In genomic region chr6:141267420-141267819, GRCh38 we compare ENCODE assay signal across 21 cellular contexts.
A peak's percentile ranks its signal among the peaks of the same experiment; 100 is the strongest.
DNase-seq lines count a peak whose midpoint lies in the region; ATAC-seq, FAIRE-seq and TF ChIP-seq lines count a peak whose summit lies in the region.
"Had no signal": no experiment of that assay in that cellular context is flagged by ENCODE, and none has a peak within 500 bp of the region (broad histone marks: within the 10 kb centered on the region; RNA-seq: fewer than 3 reads in every experiment).

No MANE protein-coding gene starts in this region.

- 18% methylated on average over 6 of the region's 6 CpGs for WGBS in HepG2 (ENCODE audit: low lambda C conversion rate)
- 96% methylated on average over 6 of the region's 6 CpGs for whole genome bisulfite sequencing in right lobe of liver (ENCODE audit: insufficient coverage, low coverage, low lambda C conversion rate, missing lambda C conversion rate)
- WGBS in H1 (ENCODE audit: extremely low coverage in 1 of 2, insufficient coverage in 1 of 2, insufficient read length in 1 of 2, insufficient replicate concordance in 2 of 2, low coverage in 1 of 2, low lambda C conversion rate in 2 of 2, missing lambda C conversion rate in 1 of 2), 2 experiments = 93% methylated on average over 6 of the region's 6 CpGs; no CpG with 5 or more reads in 1 of the 2 experiments

- no peak overlapping the region for H3K4me3 ChIP-seq in HepG2 (replicated peaks in 1 of 3; ENCODE audit: insufficient read depth in 1 of 3, low read depth in 2 of 3, low read length in 3 of 3)
- no peak overlapping the region for H3K4me3 ChIP-seq in right lobe of liver
- H3K4me3 ChIP-seq in H1 (ENCODE audit: extremely low read depth in 1 of 4, insufficient read depth in 2 of 4, low read depth in 3 of 4, low read length in 4 of 4) = no peak overlapping the region
- H3K4me3 ChIP-seq: Peyer's patch, SJSA1 had no signal

- no TSS peak for BruUV-seq in HepG2 (replicated peaks; lab: Mats Ljungman, UMichigan)

- no peak for ATAC-seq in HepG2
- no peak for ATAC-seq in right lobe of liver
- ATAC-seq in stimulated activated effector memory CD8-positive, alpha-beta T cell treated with anti-CD3 and anti-CD28 coated beads, Interleukin-12 subunit alpha, Interleukin-12 subunit beta, amount 100 ng/mL, for 72 hours = peak; percentile 45
- no peak for ATAC-seq in GM21737 (IDR thresholded peaks at IDR 0.05; ENCODE audit: unreplicated experiment)

- CTCF ChIA-PET in HepG2 (lab: Yijun Ruan, JAX; ENCODE audit: low intra/inter-chr PET ratio, low total read pairs) (no interaction called here), H1 (lab: Charles Lee; ENCODE audit: partially characterized antibody) (no interaction called here)

- H2BK12ac ChIP-seq in H1 (ENCODE audit: low read depth, low read length) = no peak overlapping the region

- no peaks in the 10 kb centered on the region for H3K36me3 ChIP-seq in HepG2 (replicated peaks in 1 of 2; ENCODE audit: control insufficient read depth in 1 of 2, insufficient read depth in 2 of 2, low read length in 2 of 2)
- H3K36me3 ChIP-seq in right lobe of liver = no peaks in the 10 kb centered on the region
- H3K36me3 ChIP-seq in H1 (ENCODE audit: control insufficient read depth in 2 of 4, insufficient read depth in 4 of 4, low read length in 3 of 4) = no peaks in the 10 kb centered on the region
- H3K36me3 ChIP-seq: Peyer's patch, SJSA1 had no signal

- H3K4me1 ChIP-seq in HepG2 (ENCODE audit: insufficient read depth, low read length) (no peaks in the 10 kb centered on the region), right lobe of liver (peaks cover 0 to 5% (median 0%) of the 10 kb centered on the region in 4 donors), H1 (replicated peaks in 1 of 4; ENCODE audit: control insufficient read depth in 3 of 4, insufficient read depth in 4 of 4, low read length in 3 of 4) (peaks cover 0 to 4% (median 1%) of the 10 kb centered on the region in 4 experiments; a peak in 1 of 7 replicates)
- H3K4me1 ChIP-seq: Peyer's patch had no signal

- no peak overlapping the region for H3K4me2 ChIP-seq in HepG2 (ENCODE audit: low read depth, low read length)
- H3K4me2 ChIP-seq in H1 (ENCODE audit: insufficient read depth in 1 of 2, low read depth in 2 of 2, low read length in 2 of 2) = no peak overlapping the region

- H2BK5ac ChIP-seq in H1 (ENCODE audit: low read depth, low read length) = no peak overlapping the region

- H2AK5ac ChIP-seq in H1 (ENCODE audit: low read depth, low read length) = no peak overlapping the region

- H3K23me2 ChIP-seq in H1 (ENCODE audit: low read depth, low read length) = no peaks in the 10 kb centered on the region

- TF ChIP-seq CTCF in HepG2 (CRISPR knock-in tag; IDR thresholded peaks at IDR 0.05) (no peak), right lobe of liver (IDR thresholded peaks at IDR 0.05) (no peak), H1 (IDR thresholded peaks at IDR 0.05; ENCODE audit: control extremely low read depth in 1 of 3, insufficient read depth in 1 of 3, low read depth in 1 of 3, low read length in 3 of 3) (no peak)

- H4K91ac ChIP-seq in H1 (replicated peaks; ENCODE audit: insufficient read length, low read length) = no peak overlapping the region

- in situ Hi-C loops in HepG2 (cut with HindIII; ENCODE audit: extremely low pct_ligation_motif_present, low pct_unique_long_range_greater_than_20kb) = no loop called here

- no peaks in the 10 kb centered on the region for H3K4me1 Mint-ChIP-seq in stimulated activated effector memory CD8-positive, alpha-beta T cell treated with anti-CD3 and anti-CD28 coated beads, Interleukin-12 subunit alpha, Interleukin-12 subunit beta, amount 100 ng/mL, for 72 hours
- H3K4me1 Mint-ChIP-seq: IgD-negative memory B cell had no signal

- H4K20me1 ChIP-seq in HepG2 (ENCODE audit: insufficient read depth, low read length) (no peaks in the 10 kb centered on the region), H1 (replicated peaks in 1 of 2; ENCODE audit: control insufficient read depth in 1 of 2, insufficient read depth in 2 of 2, low read length in 2 of 2) (no peaks in the 10 kb centered on the region)

- POLR2A ChIA-PET in HepG2 (lab: Yijun Ruan, JAX) (no interaction called here), H1 (lab: Charles Lee; ENCODE audit: partially characterized antibody) (no interaction called here)

- no peaks in the 10 kb centered on the region for H3K79me2 ChIP-seq in HepG2 (ENCODE audit: insufficient read depth, low read length)
- H3K79me2 ChIP-seq in H1 (ENCODE audit: control insufficient read depth in 1 of 2, insufficient read depth in 2 of 2, low read length in 2 of 2) = no peaks in the 10 kb centered on the region

- TF ChIP-seq RAD21 in HepG2 (CRISPR knock-in tag; IDR thresholded peaks at IDR 0.05) (no peak), H1 (IDR thresholded peaks at IDR 0.05 in 1 of 2, conservative IDR thresholded peaks at IDR 0.05 in 1 of 2; ENCODE audit: low read depth in 2 of 2, low read length in 2 of 2) (no peak)

- H3K9me3 ChIP-seq in HepG2 (ENCODE audit: low read length) (no peaks in the 10 kb centered on the region), right lobe of liver (no peaks in the 10 kb centered on the region), H1 (ENCODE audit: insufficient read depth in 2 of 2, low read depth in 1 of 2, low read length in 1 of 2) (no peaks in the 10 kb centered on the region)
- H3K9me3 ChIP-seq: Peyer's patch, SJSA1 had no signal

- no peak overlapping the region for H2BK120ac ChIP-seq in H1 (replicated peaks; ENCODE audit: low read depth, low read length)

- H3K4me3 Mint-ChIP-seq in stimulated activated effector memory CD8-positive, alpha-beta T cell treated with anti-CD3 and anti-CD28 coated beads, Interleukin-12 subunit alpha, Interleukin-12 subunit beta, amount 100 ng/mL, for 72 hours = no peak overlapping the region
- H3K4me3 Mint-ChIP-seq: IgD-negative memory B cell had no signal

- H2BK20ac ChIP-seq in H1 (ENCODE audit: low read length) = peak overlapping the region; percentile 64; the same call in 1 of the 2 replicates

- H2AFZ ChIP-seq in HepG2 (ENCODE audit: low read length) (peak overlapping the region; percentile 46), H1 (ENCODE audit: low read length) (no peak overlapping the region)

- no peak overlapping the region for H3K18ac ChIP-seq in H1 (ENCODE audit: extremely low read depth, low read length)

- H3K9ac ChIP-seq in HepG2 (ENCODE audit: insufficient read depth, low read depth, low read length) = no peak overlapping the region
- no peak overlapping the region for H3K9ac ChIP-seq in H1 (replicated peaks in 1 of 4; ENCODE audit: extremely low read depth in 1 of 4, low read depth in 3 of 4, low read length in 3 of 4)

- H3K9me3 Mint-ChIP-seq in stimulated activated effector memory CD8-positive, alpha-beta T cell treated with anti-CD3 and anti-CD28 coated beads, Interleukin-12 subunit alpha, Interleukin-12 subunit beta, amount 100 ng/mL, for 72 hours = no peaks in the 10 kb centered on the region
- H3K9me3 Mint-ChIP-seq: IgD-negative memory B cell had no signal

- H4K5ac ChIP-seq in H1 (ENCODE audit: insufficient read length, low read depth, low read length) = no peak overlapping the region

- TF ChIP-seq POLR2A in HepG2 (IDR thresholded peaks at IDR 0.05; ENCODE audit: insufficient read depth in 1 of 2, low read depth in 2 of 2, low read length in 2 of 2) = no peak
- TF ChIP-seq POLR2A in right lobe of liver (IDR thresholded peaks at IDR 0.05) = no peak
- TF ChIP-seq POLR2A in H1 (IDR thresholded peaks at IDR 0.05; ENCODE audit: control extremely low read depth in 1 of 2, low read depth in 2 of 2, low read length in 2 of 2) = no peak

- H2BK15ac ChIP-seq in H1 (ENCODE audit: low read length) = no peak overlapping the region

- H3K23ac ChIP-seq in H1 (ENCODE audit: insufficient read length) = no peak overlapping the region

- TF ChIP-seq EP300 in HepG2 (IDR thresholded peaks at IDR 0.05; ENCODE audit: low read depth in 2 of 2, low read length in 2 of 2) (no peak), HepG2 (CRISPR knock-in tag; IDR thresholded peaks at IDR 0.05; ENCODE audit: borderline replicate concordance) (no peak), H1 (IDR thresholded peaks at IDR 0.05; ENCODE audit: borderline replicate concordance in 1 of 2, low read depth in 2 of 2, low read length in 2 of 2) (no peak)

- no peak for DNase-seq in HepG2 (ENCODE audit: low spot score)
- no peak for DNase-seq in right lobe of liver
- DNase-seq in SHP77 (lab: John Stamatoyannopoulos, UW) = peak; percentile 76 to 81
- no peak for DNase-seq in H1 (ENCODE audit: low read depth in 1 of 2, low spot score in 2 of 2)
- DNase-seq in stimulated activated effector memory CD8-positive, alpha-beta T cell treated with anti-CD3 and anti-CD28 coated beads, Interleukin-12 subunit alpha, Interleukin-12 subunit beta, amount 100 ng/mL, for 72 hours (ENCODE audit: low spot score in 2 of 2) = no peak
- DNase-seq in effector CD4-positive, alpha-beta T cell = no peak
- no peak for DNase-seq in activated CD4-positive, alpha-beta T cell treated with anti-CD3 and anti-CD28 coated beads for 4 hours
- DNase-seq: EL, Karpas-422, MV-4-11, NCI-H1105 treated with DMSO at 0.1 percent for 48 hours, NCI-H187 treated with DMSO at 0.1 percent for 48 hours, NCI-H2107, NCI-H446 treated with DMSO at 0.1 percent for 48 hours, NCI-H526 treated with DMSO at 0.1 percent for 48 hours, Peyer's patch had no signal

- H3K27ac Mint-ChIP-seq in stimulated activated effector memory CD8-positive, alpha-beta T cell treated with anti-CD3 and anti-CD28 coated beads, Interleukin-12 subunit alpha, Interleukin-12 subunit beta, amount 100 ng/mL, for 72 hours = no peak overlapping the region
- H3K27ac Mint-ChIP-seq: IgD-negative memory B cell had no signal

- no peaks in the 10 kb centered on the region for H3K36me3 Mint-ChIP-seq in stimulated activated effector memory CD8-positive, alpha-beta T cell treated with anti-CD3 and anti-CD28 coated beads, Interleukin-12 subunit alpha, Interleukin-12 subunit beta, amount 100 ng/mL, for 72 hours
- H3K36me3 Mint-ChIP-seq: IgD-negative memory B cell had no signal

- H3K14ac ChIP-seq in H1 (ENCODE audit: insufficient read length) = no peak overlapping the region

- no peaks in the 10 kb centered on the region for H3K79me1 ChIP-seq in H1 (ENCODE audit: low read depth, low read length)

- no peak overlapping the region for H4K8ac ChIP-seq in H1 (ENCODE audit: extremely low read depth, insufficient read depth, low read length)

- H3K56ac ChIP-seq in H1 (replicated peaks; ENCODE audit: insufficient read length, low read depth, low read length) = no peak overlapping the region

- FAIRE-seq in HepG2 (lab: Jason Lieb, UNC) (no peak), H1 (lab: Jason Lieb, UNC) (no peak)
- FAIRE-seq: D721Med had no signal

- intact Hi-C loops in HepG2 (cut with micrococcal nuclease; ENCODE audit: unreplicated experiment) = no loop called here
- intact Hi-C loops in right lobe of liver (cut with DNase I) = no loop called here

- no peak overlapping the region for H3K4ac ChIP-seq in H1 (replicated peaks; ENCODE audit: insufficient read length, low read depth, low read length)

- H3K27ac ChIP-seq in HepG2 (ENCODE audit: extremely low read length, insufficient read depth, low read length) (no peak overlapping the region), right lobe of liver (no peak overlapping the region), H1 (ENCODE audit: low read depth, low read length) (no peak overlapping the region)
- H3K27ac ChIP-seq: C4-2B, Peyer's patch had no signal

- H3K27me3 ChIP-seq in HepG2 (ENCODE audit: control insufficient read depth in 1 of 2, insufficient read depth in 2 of 2, low read length in 2 of 2) = no peaks in the 10 kb centered on the region
- H3K27me3 ChIP-seq in right lobe of liver = no peaks in the 10 kb centered on the region
- H3K27me3 ChIP-seq in H1 (replicated peaks in 1 of 4; ENCODE audit: control insufficient read depth in 3 of 4, extremely low read depth in 1 of 4, insufficient read depth in 3 of 4, low read length in 3 of 4) = no peaks in the 10 kb centered on the region
- H3K27me3 ChIP-seq: Peyer's patch, SJSA1 had no signal

Comparison
In these comparisons a context has a peak if more than half of its experiments do, and no peak if none do; other contexts are left out.
1. DNase-seq: peak in SHP77 (2 of 2); none in HepG2 (single experiment), right lobe of liver (0 of 3), H1 (0 of 2), stimulated activated effector memory CD8-positive, alpha-beta T cell treated with anti-CD3 and anti-CD28 coated beads, Interleukin-12 subunit alpha, Interleukin-12 subunit beta, amount 100 ng/mL, for 72 hours (0 of 2), effector CD4-positive, alpha-beta T cell (single experiment) and activated CD4-positive, alpha-beta T cell treated with anti-CD3 and anti-CD28 coated beads for 4 hours (0 of 2).